10 cellular contexts compared by ENCODE assay signal in genomic region chr2:106065983-106066826, GRCh38.
A peak's percentile ranks its signal among the peaks of the same experiment; 100 is the strongest.
DNase-seq lines count a peak whose midpoint lies in the region; ATAC-seq and TF ChIP-seq lines count a peak whose summit lies in the region.
"Had no signal": no experiment of that assay in that cellular context is flagged by ENCODE, and none has a peak within 500 bp of the region (broad histone marks: within the 10 kb centered on the region; RNA-seq: fewer than 3 reads in every experiment).

No MANE protein-coding gene starts in this region.

- H3K36me3 ChIP-seq in heart left ventricle (no peaks in the 10 kb centered on the region), urinary bladder (ENCODE audit: insufficient read depth) (no peaks in the 10 kb centered on the region), body of pancreas (replicated peaks in 1 of 2; ENCODE audit: insufficient read depth in 1 of 2, low read depth in 2 of 2) (no peaks in the 10 kb centered on the region)
- H3K36me3 ChIP-seq: BLaER1 treated with 17β-estradiol and CSF1 and Interleukin-3, amounts not matched to agents 10 nM and 100 nM; SJSA1 had no signal

- no peaks in the 10 kb centered on the region for H3K9me3 ChIP-seq in heart left ventricle
- no peaks in the 10 kb centered on the region for H3K9me3 ChIP-seq in body of pancreas
- H3K9me3 ChIP-seq: SJSA1 had no signal

- 60 to 81% (median 65%) methylated on average over 17 to 26 of the region's 26 CpGs for WGBS in heart left ventricle, 4 donors
- 60% methylated on average over 26 of the region's 26 CpGs for WGBS in urinary bladder
- 47 to 59% methylated on average over 26 of the region's 26 CpGs for WGBS in body of pancreas, 2 donors

- H3K4me3 Mint-ChIP-seq in activated naive CD4-positive, alpha-beta T cell treated with anti-CD3 and anti-CD28 coated beads, Interleukin-2, amount 50 U/mL, for 24 hours: peak overlapping the region; percentile 79
- peak overlapping the region; percentile 81 for H3K4me3 Mint-ChIP-seq in neural crest cell

- H3K27ac ChIP-seq in heart left ventricle: peak overlapping the region in 2 of 12 donors; percentile 30 to 46
- H3K27ac ChIP-seq in urinary bladder (ENCODE audit: low read depth): no peak overlapping the region
- no peak overlapping the region for H3K27ac ChIP-seq in body of pancreas
- H3K27ac ChIP-seq: BLaER1 treated with 17β-estradiol and CSF1 and Interleukin-3, amounts not matched to agents 10 nM and 100 nM; SJSA1 had no signal

- no peak for DNase-seq in activated naive CD4-positive, alpha-beta T cell treated with Interleukin-2 at 50 U/mL for 16 hours
- no peak for DNase-seq in heart left ventricle
- no peak for DNase-seq in neural crest cell (ENCODE audit: low read depth, low spot score)
- DNase-seq in body of pancreas: no peak
- DNase-seq in NCI-H1417 (lab: John Stamatoyannopoulos, UW): no peak

- no peaks in the 10 kb centered on the region for H3K9me3 Mint-ChIP-seq in activated naive CD4-positive, alpha-beta T cell treated with anti-CD3 and anti-CD28 coated beads, Interleukin-2, amount 50 U/mL, for 24 hours
- H3K9me3 Mint-ChIP-seq in neural crest cell: no peaks in the 10 kb centered on the region

- H3K27me3 ChIP-seq in heart left ventricle (peaks cover 0 to 21% (median 10%) of the 10 kb centered on the region in 9 donors), body of pancreas (peaks cover 0 to 8% of the 10 kb centered on the region in 2 donors)
- H3K27me3 ChIP-seq: SJSA1 had no signal

- H3K4me1 Mint-ChIP-seq in activated naive CD4-positive, alpha-beta T cell treated with anti-CD3 and anti-CD28 coated beads, Interleukin-2, amount 50 U/mL, for 24 hours: peaks cover 27% of the 10 kb centered on the region
- peaks cover 7% of the 10 kb centered on the region for H3K4me1 Mint-ChIP-seq in neural crest cell

- intact Hi-C loops in heart left ventricle (cut with DNase I) (loop anchor here in 3 of 10 donors (5.0 to 10.0 kb wide), 3 partner anchors 34 to 321 kb away; partner anchors contain the start of gene NCK2 (in 1 of the 3)), body of pancreas (cut with DNase I) (no loop called here)

- no peaks in the 10 kb centered on the region for H3K36me3 Mint-ChIP-seq in activated naive CD4-positive, alpha-beta T cell treated with anti-CD3 and anti-CD28 coated beads, Interleukin-2, amount 50 U/mL, for 24 hours
- no peaks in the 10 kb centered on the region for H3K36me3 Mint-ChIP-seq in neural crest cell (ENCODE audit: low read depth)

- peak overlapping the region; percentile 44 to 71 (median 56) for H3K4me3 ChIP-seq in heart left ventricle
- peak overlapping the region; percentile 53 for H3K4me3 ChIP-seq in urinary bladder (ENCODE audit: low read depth, low read length)
- no peak overlapping the region for H3K4me3 ChIP-seq in body of pancreas
- H3K4me3 ChIP-seq: BLaER1 treated with 17β-estradiol and CSF1 and Interleukin-3, amounts not matched to agents 10 nM and 100 nM; SJSA1 had no signal

- H3K27ac Mint-ChIP-seq in activated naive CD4-positive, alpha-beta T cell treated with anti-CD3 and anti-CD28 coated beads, Interleukin-2, amount 50 U/mL, for 24 hours: peak overlapping the region; percentile 73
- H3K27ac Mint-ChIP-seq in neural crest cell (ENCODE audit: unreplicated experiment): no peak overlapping the region

- TF ChIP-seq POLR2A in heart left ventricle (IDR thresholded peaks at IDR 0.05) (no peak), body of pancreas (IDR thresholded peaks at IDR 0.05) (no peak)

- ATAC-seq in heart left ventricle (peak in 3 of 4 donors; percentile 11 to 14 (median 12)), body of pancreas (no peak), HG03196 (IDR thresholded peaks at IDR 0.05; ENCODE audit: unreplicated experiment) (no peak)

- H3K4me1 ChIP-seq in heart left ventricle (peaks cover 0 to 19% (median 7%) of the 10 kb centered on the region in 12 donors), urinary bladder (ENCODE audit: insufficient read depth) (no peaks in the 10 kb centered on the region), body of pancreas (peaks cover 9% of the 10 kb centered on the region)
- H3K4me1 ChIP-seq: SJSA1 had no signal

- peaks cover 3% of the 10 kb centered on the region for H3K27me3 Mint-ChIP-seq in activated naive CD4-positive, alpha-beta T cell treated with anti-CD3 and anti-CD28 coated beads, Interleukin-2, amount 50 U/mL, for 24 hours
- H3K27me3 Mint-ChIP-seq in neural crest cell (ENCODE audit: low read depth): peaks cover 26% of the 10 kb centered on the region

- TF ChIP-seq CTCF in heart left ventricle (IDR thresholded peaks at IDR 0.05): no peak
- no peak for TF ChIP-seq CTCF in neural crest cell (conservative IDR thresholded peaks at IDR 0.05)
- no peak for TF ChIP-seq CTCF in body of pancreas (IDR thresholded peaks at IDR 0.05)

Comparison
In these comparisons a context has a peak if more than half of its experiments do, and no peak if none do; other contexts are left out.
1. ATAC-seq: peak in heart left ventricle (3 of 4); none in body of pancreas (single experiment) and HG03196 (single experiment).
2. H3K4me3 ChIP-seq: peak in heart left ventricle (12 of 12) and urinary bladder (single experiment); none in body of pancreas (0 of 2).